8 cellular contexts compared by ENCODE assay signal in the genomic region with DNA sequence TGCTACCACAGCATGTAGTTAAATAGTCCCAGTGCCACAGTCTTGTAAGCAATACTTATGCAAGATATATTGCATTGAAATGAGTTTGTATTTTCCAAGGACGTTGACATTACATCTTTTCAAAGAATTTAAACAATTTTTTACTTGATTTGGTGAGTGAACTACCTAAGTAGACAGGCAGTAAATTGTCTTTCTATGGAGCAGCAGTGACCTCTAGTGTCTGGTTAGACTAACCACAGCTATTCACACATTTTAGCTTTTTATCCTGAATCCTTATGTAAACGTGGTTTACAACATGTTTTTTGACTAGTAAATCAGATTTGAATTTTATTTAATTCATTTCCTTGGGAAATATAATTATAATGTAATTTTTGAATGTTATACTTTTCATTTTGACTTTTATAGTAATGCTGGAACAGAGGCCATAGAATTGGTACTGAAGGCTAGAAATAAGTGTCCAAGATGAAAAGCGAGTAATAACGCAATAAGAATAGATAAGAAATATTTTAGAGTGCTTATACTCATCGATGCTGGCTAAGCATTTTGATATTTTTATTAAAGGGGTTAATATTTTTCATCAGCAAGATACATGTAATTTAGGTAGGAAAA. TPM values are rescaled to one million over a fixed set of nuclear protein-coding genes. Genes with fewer than 3 reads are reported as not detected.
DNase-seq lines count a peak whose midpoint lies in the region; ATAC-seq lines count a peak whose summit lies in the region.

No MANE protein-coding gene starts in this region.

- H3K4me1 ChIP-seq in naive thymus-derived CD4-positive, alpha-beta T cell (ENCODE audit: control insufficient read depth in 2 of 2, insufficient read depth in 2 of 2, low read length in 2 of 2), result no peaks in the 10 kb centered on the region

- POLR2A ChIA-PET in naive thymus-derived CD4-positive, alpha-beta T cell (lab: Charles Lee), result no interaction called here

- no peaks in the 10 kb centered on the region for H3K36me3 ChIP-seq in naive thymus-derived CD4-positive, alpha-beta T cell (ENCODE audit: control insufficient read depth in 2 of 3, insufficient read depth in 3 of 3, low read length in 3 of 3)

- CTCF ChIA-PET in naive thymus-derived CD4-positive, alpha-beta T cell (lab: Charles Lee), result no interaction called here

- H3K27ac Mint-ChIP-seq in naive thymus-derived CD4-positive, alpha-beta T cell, result no peak overlapping the region
- H3K27ac Mint-ChIP-seq in activated naive CD8-positive, alpha-beta T cell treated with anti-CD3 and anti-CD28 coated beads for 36 hours, result no peak overlapping the region

- no peak overlapping the region for H3K4me3 Mint-ChIP-seq in naive thymus-derived CD4-positive, alpha-beta T cell
- no peak overlapping the region for H3K4me3 Mint-ChIP-seq in activated naive CD8-positive, alpha-beta T cell treated with anti-CD3 and anti-CD28 coated beads for 36 hours

- DNase-seq in COLO829 (ENCODE audit: low spot score) (peak; percentile 8), NCI-H82 treated with DMSO at 0.1 percent for 48 hours (lab: John Stamatoyannopoulos, UW; ENCODE audit: unreplicated experiment) (peak; percentile 54), caudate nucleus (lab: John Stamatoyannopoulos, UW) (peak in 3 of 61 donors; percentile 23 to 60 (median 60)), lung microvascular endothelial cell (ENCODE audit: low read depth in 2 of 2) (peak; percentile 65 to 77)
- no peak for DNase-seq in naive thymus-derived CD4-positive, alpha-beta T cell
- no peak for DNase-seq in activated naive CD8-positive, alpha-beta T cell treated with anti-CD3 and anti-CD28 coated beads for 36 hours

- H3K27me3 Mint-ChIP-seq in naive thymus-derived CD4-positive, alpha-beta T cell, result peaks cover 22 to 47% (median 36%) of the 10 kb centered on the region in 5 donors
- H3K27me3 Mint-ChIP-seq in activated naive CD8-positive, alpha-beta T cell treated with anti-CD3 and anti-CD28 coated beads for 36 hours, result peaks cover 53% of the 10 kb centered on the region

- H3K4me3 ChIP-seq in naive thymus-derived CD4-positive, alpha-beta T cell (ENCODE audit: low read length), result no peak overlapping the region

- H3K27me3 ChIP-seq in naive thymus-derived CD4-positive, alpha-beta T cell (ENCODE audit: control insufficient read depth in 2 of 2, insufficient read depth in 2 of 2, low read length in 2 of 2), result no peaks in the 10 kb centered on the region

- intact Hi-C loops in naive thymus-derived CD4-positive, alpha-beta T cell (cut with micrococcal nuclease), result loop anchor here in 1 of 2 donors (1.0 to 10.0 kb wide), 3 partner anchors 593 to 849 kb away; no protein-coding TSS in a partner anchor

- H3K9me3 Mint-ChIP-seq in naive thymus-derived CD4-positive, alpha-beta T cell, result peaks cover 0 to 2% (median 0%) of the 10 kb centered on the region in 11 donors
- H3K9me3 Mint-ChIP-seq in activated naive CD8-positive, alpha-beta T cell treated with anti-CD3 and anti-CD28 coated beads for 36 hours, result no peaks in the 10 kb centered on the region

- H3K4me1 Mint-ChIP-seq in naive thymus-derived CD4-positive, alpha-beta T cell, result peaks cover 0 to 8% (median 0%) of the 10 kb centered on the region in 7 donors
- H3K4me1 Mint-ChIP-seq in activated naive CD8-positive, alpha-beta T cell treated with anti-CD3 and anti-CD28 coated beads for 36 hours, result no peaks in the 10 kb centered on the region

- H3K36me3 Mint-ChIP-seq in naive thymus-derived CD4-positive, alpha-beta T cell, result no peaks in the 10 kb centered on the region
- H3K36me3 Mint-ChIP-seq in activated naive CD8-positive, alpha-beta T cell treated with anti-CD3 and anti-CD28 coated beads for 36 hours, result no peaks in the 10 kb centered on the region

- H3K9me3 ChIP-seq in naive thymus-derived CD4-positive, alpha-beta T cell (ENCODE audit: control insufficient read depth in 2 of 3, low read length in 3 of 3), result no peaks in the 10 kb centered on the region

- peak overlapping the region; percentile 81 for H3K27ac ChIP-seq in caudate nucleus (ENCODE audit: low read depth, low read length)
- H3K27ac ChIP-seq in naive thymus-derived CD4-positive, alpha-beta T cell (ENCODE audit: low read depth, low read length), result no peak overlapping the region

- ATAC-seq in GM18868 (IDR thresholded peaks at IDR 0.05; ENCODE audit: unreplicated experiment) (peak; percentile 87), HG03159 (IDR thresholded peaks at IDR 0.05; ENCODE audit: unreplicated experiment) (peak; percentile 79)
- no peak for ATAC-seq in naive thymus-derived CD4-positive, alpha-beta T cell

RNA-seq across cellular contexts. Expression of gene LRRTM3, which starts 5.6 kb away (rescaled TPM):
- total RNA-seq in lung microvascular endothelial cell, result not detected in 2 replicates
- not detected for total RNA-seq in naive thymus-derived CD4-positive, alpha-beta T cell
- not detected for polyA plus RNA-seq in naive thymus-derived CD4-positive, alpha-beta T cell
- not detected for total RNA-seq in activated naive CD8-positive, alpha-beta T cell treated with anti-CD3 and anti-CD28 coated beads for 36 hours

Comparison
In these comparisons a context has a peak if more than half of its experiments do, and no peak if none do; other contexts are left out.
1. DNase-seq: peak in COLO829 (single experiment), NCI-H82 treated with DMSO at 0.1 percent for 48 hours (single experiment) and lung microvascular endothelial cell (2 of 2); none in naive thymus-derived CD4-positive, alpha-beta T cell (0 of 9) and activated naive CD8-positive, alpha-beta T cell treated with anti-CD3 and anti-CD28 coated beads for 36 hours (single experiment).